9 cellular contexts compared by ENCODE assay signal in genomic region chr13:66665991-66666390, GRCh38.
DNase-seq lines count a peak whose midpoint lies in the region; ATAC-seq, FAIRE-seq and TF ChIP-seq lines count a peak whose summit lies in the region.
"Had no signal": no experiment of that assay in that cellular context is flagged by ENCODE, and none has a peak within 500 bp of the region (broad histone marks: within the 10 kb centered on the region; RNA-seq: fewer than 3 reads in every experiment).

No MANE protein-coding gene starts in this region.

- TF ChIP-seq POLR2A in endothelial cell of umbilical vein (IDR thresholded peaks at IDR 0.05; ENCODE audit: low read depth, low read length) = no peak
- no peak for TF ChIP-seq POLR2A in prostate gland (IDR thresholded peaks at IDR 0.05)

- WGBS in prostate gland = 39% methylated on average over 5 of the region's 5 CpGs

- dilution Hi-C loops in endothelial cell of umbilical vein (cut with MboI; ENCODE audit: extremely low pct_ligation_motif_present, low sequenced_read_pairs) = no loop called here

- no peak overlapping the region for H3K4me3 Mint-ChIP-seq in activated CD4-positive, alpha-beta T cell treated with anti-CD3 and anti-CD28 coated beads for 36 hours
- no peak overlapping the region for H3K4me3 Mint-ChIP-seq in activated CD4-positive, alpha-beta T cell treated with anti-CD3 and anti-CD28 coated beads, Interleukin-2, amount 10 ng/mL, durations not matched to agents 7 days and 5 days

- no peak for ATAC-seq in activated naive CD4-positive, alpha-beta T cell treated with anti-CD3 and anti-CD28 coated beads, Interleukin-2, amount 50 U/mL, for 72 hours
- ATAC-seq in activated CD4-positive, alpha-beta T cell treated with anti-CD3 and anti-CD28 coated beads for 36 hours = no peak

- no peak overlapping the region for H3K4me2 ChIP-seq in endothelial cell of umbilical vein (ENCODE audit: insufficient read depth, low read length)

- H4K20me1 ChIP-seq in endothelial cell of umbilical vein (replicated peaks; ENCODE audit: control insufficient read depth, extremely low read depth, insufficient read depth, low read length) = no peaks in the 10 kb centered on the region

- H3K4me1 ChIP-seq in endothelial cell of umbilical vein (ENCODE audit: control insufficient read depth, extremely low read depth, insufficient read depth, low read length) (peaks cover 2% of the 10 kb centered on the region), prostate gland (replicated peaks) (no peaks in the 10 kb centered on the region)

- DNase-seq in H4 (ENCODE audit: low spot score) (peak; percentile 82), NCI-H748 (lab: John Stamatoyannopoulos, UW; ENCODE audit: unreplicated experiment) (peak; percentile 88), endothelial cell of umbilical vein (ENCODE audit: low read depth, low spot score) (peak; percentile 14), prostate gland (ENCODE audit: low spot score) (peak; percentile 6)
- DNase-seq in activated naive CD4-positive, alpha-beta T cell treated with anti-CD3 and anti-CD28 coated beads, Interleukin-2, amount 50 U/mL, for 72 hours (ENCODE audit: low spot score in 2 of 2) = no peak
- DNase-seq in NK-92 treated with Interleukin-12 subunit alpha and Interleukin-12 subunit beta, amount 100 ng/mL, for 24 hours (lab: John Stamatoyannopoulos, UW) = no peak
- no peak for DNase-seq in activated CD4-positive, alpha-beta T cell treated with anti-CD3 and anti-CD28 coated beads for 36 hours
- DNase-seq in activated CD4-positive, alpha-beta T cell treated with anti-CD3 and anti-CD28 coated beads, Interleukin-2, amount 10 ng/mL, durations not matched to agents 7 days and 5 days = no peak

- no peaks in the 10 kb centered on the region for H3K27me3 Mint-ChIP-seq in activated CD4-positive, alpha-beta T cell treated with anti-CD3 and anti-CD28 coated beads for 36 hours
- H3K27me3 Mint-ChIP-seq in activated CD4-positive, alpha-beta T cell treated with anti-CD3 and anti-CD28 coated beads, Interleukin-2, amount 10 ng/mL, durations not matched to agents 7 days and 5 days = no peaks in the 10 kb centered on the region

- intact Hi-C loops in endothelial cell of umbilical vein (cut with micrococcal nuclease) (no loop called here), prostate gland (cut with DNase I) (no loop called here)
- intact Hi-C loops in activated CD4-positive, alpha-beta T cell treated with anti-CD3 and anti-CD28 coated beads for 36 hours (cut with DNase I, micrococcal nuclease) = no loop called here

- H3K9ac ChIP-seq in endothelial cell of umbilical vein (replicated peaks; ENCODE audit: extremely low read depth, insufficient read depth, low read length) = no peak overlapping the region

- H3K27ac Mint-ChIP-seq in activated naive CD4-positive, alpha-beta T cell treated with anti-CD3 and anti-CD28 coated beads, Interleukin-2, amount 50 U/mL, for 72 hours = no peak overlapping the region
- no peak overlapping the region for H3K27ac Mint-ChIP-seq in activated CD4-positive, alpha-beta T cell treated with anti-CD3 and anti-CD28 coated beads for 36 hours
- no peak overlapping the region for H3K27ac Mint-ChIP-seq in activated CD4-positive, alpha-beta T cell treated with anti-CD3 and anti-CD28 coated beads, Interleukin-2, amount 10 ng/mL, durations not matched to agents 7 days and 5 days

- H3K9me3 ChIP-seq in endothelial cell of umbilical vein (replicated peaks; ENCODE audit: control insufficient read depth, insufficient read depth, low read length) (no peaks in the 10 kb centered on the region), prostate gland (no peaks in the 10 kb centered on the region)

- POLR2A ChIA-PET in endothelial cell of umbilical vein (lab: Charles Lee) = no interaction called here
- POLR2A ChIA-PET in activated CD4-positive, alpha-beta T cell treated with anti-CD3 and anti-CD28 coated beads for 36 hours (lab: Charles Lee) = no interaction called here
- POLR2A ChIA-PET in activated CD4-positive, alpha-beta T cell treated with anti-CD3 and anti-CD28 coated beads, Interleukin-2, amount 10 ng/mL, durations not matched to agents 7 days and 5 days (lab: Charles Lee) = no interaction called here

- no peak overlapping the region for H3K27ac ChIP-seq in endothelial cell of umbilical vein (ENCODE audit: insufficient read depth, low read depth, low read length)
- H3K27ac ChIP-seq in prostate gland = no peak overlapping the region

- no peak for TF ChIP-seq CTCF in endothelial cell of umbilical vein (IDR thresholded peaks at IDR 0.05; ENCODE audit: extremely low read depth in 1 of 2, insufficient read depth in 1 of 2, low read depth in 1 of 2, low read length in 2 of 2)
- no peak for TF ChIP-seq CTCF in prostate gland (IDR thresholded peaks at IDR 0.05)

- no peak overlapping the region for H3K4me3 ChIP-seq in endothelial cell of umbilical vein (replicated peaks in 1 of 3; ENCODE audit: insufficient read depth in 1 of 3, low read depth in 1 of 3, low read length in 3 of 3)
- H3K4me3 ChIP-seq in prostate gland = no peak overlapping the region

- CTCF ChIA-PET in endothelial cell of umbilical vein (lab: Charles Lee) = interaction anchor here (2.1 kb wide), 1 partner anchor 9 kb away, joined by 5 read pairs; no protein-coding TSS in a partner anchor
- CTCF ChIA-PET in activated CD4-positive, alpha-beta T cell treated with anti-CD3 and anti-CD28 coated beads for 36 hours (lab: Charles Lee) = no interaction called here
- CTCF ChIA-PET in activated CD4-positive, alpha-beta T cell treated with anti-CD3 and anti-CD28 coated beads, Interleukin-2, amount 10 ng/mL, durations not matched to agents 7 days and 5 days (lab: Charles Lee) = no interaction called here

- BruUV-seq in endothelial cell of umbilical vein (replicated peaks; lab: Mats Ljungman, UMichigan) = no TSS peak

- peak overlapping the region; percentile 38 for H2AFZ ChIP-seq in endothelial cell of umbilical vein (ENCODE audit: low read depth, low read length)

- peaks cover 0 to 5% of the 10 kb centered on the region in 2 donors for H3K9me3 Mint-ChIP-seq in activated naive CD4-positive, alpha-beta T cell treated with anti-CD3 and anti-CD28 coated beads, Interleukin-2, amount 50 U/mL, for 72 hours
- H3K9me3 Mint-ChIP-seq in activated CD4-positive, alpha-beta T cell treated with anti-CD3 and anti-CD28 coated beads for 36 hours (ENCODE audit: low read depth) = peaks cover under 1% of the 10 kb centered on the region
- H3K9me3 Mint-ChIP-seq in activated CD4-positive, alpha-beta T cell treated with anti-CD3 and anti-CD28 coated beads, Interleukin-2, amount 10 ng/mL, durations not matched to agents 7 days and 5 days = no peaks in the 10 kb centered on the region

- no peaks in the 10 kb centered on the region for H3K4me1 Mint-ChIP-seq in activated CD4-positive, alpha-beta T cell treated with anti-CD3 and anti-CD28 coated beads for 36 hours
- H3K4me1 Mint-ChIP-seq in activated CD4-positive, alpha-beta T cell treated with anti-CD3 and anti-CD28 coated beads, Interleukin-2, amount 10 ng/mL, durations not matched to agents 7 days and 5 days = no peaks in the 10 kb centered on the region

- no peaks in the 10 kb centered on the region for H3K79me2 ChIP-seq in endothelial cell of umbilical vein (ENCODE audit: control insufficient read depth, insufficient read depth, low read length)

- H3K36me3 Mint-ChIP-seq in activated naive CD4-positive, alpha-beta T cell treated with anti-CD3 and anti-CD28 coated beads, Interleukin-2, amount 50 U/mL, for 72 hours = no peaks in the 10 kb centered on the region
- no peaks in the 10 kb centered on the region for H3K36me3 Mint-ChIP-seq in activated CD4-positive, alpha-beta T cell treated with anti-CD3 and anti-CD28 coated beads for 36 hours (ENCODE audit: low read depth)
- no peaks in the 10 kb centered on the region for H3K36me3 Mint-ChIP-seq in activated CD4-positive, alpha-beta T cell treated with anti-CD3 and anti-CD28 coated beads, Interleukin-2, amount 10 ng/mL, durations not matched to agents 7 days and 5 days (ENCODE audit: low read depth)

- H3K9me1 ChIP-seq in endothelial cell of umbilical vein (replicated peaks; ENCODE audit: control insufficient read depth, extremely low read depth, insufficient read depth, low read length) = no peaks in the 10 kb centered on the region

- H3K36me3 ChIP-seq in endothelial cell of umbilical vein (ENCODE audit: control insufficient read depth in 2 of 2, extremely low read depth in 1 of 2, insufficient read depth in 2 of 2, low read length in 2 of 2) = no peaks in the 10 kb centered on the region
- H3K36me3 ChIP-seq in prostate gland = no peaks in the 10 kb centered on the region

- FAIRE-seq in endothelial cell of umbilical vein (lab: Jason Lieb, UNC) = no peak
- FAIRE-seq: colon had no signal

- H3K27me3 ChIP-seq in endothelial cell of umbilical vein (ENCODE audit: control insufficient read depth in 2 of 2, insufficient read depth in 2 of 2, low read length in 2 of 2) = no peaks in the 10 kb centered on the region
- H3K27me3 ChIP-seq in prostate gland (replicated peaks; ENCODE audit: insufficient read depth) = no peaks in the 10 kb centered on the region

TF ChIP-seq in endothelial cell of umbilical vein, 7 proteins besides CTCF, POLR2A, EP300 and RAD21:
- TF ChIP-seq POLR2AphosphoS5 (IDR thresholded peaks at IDR 0.05; ENCODE audit: insufficient read depth, low read depth, low read length) (no peak), GATA2 (IDR thresholded peaks at IDR 0.05; ENCODE audit: insufficient read depth, insufficient read length, low read depth, low read length) (no peak), MYC (IDR thresholded peaks at IDR 0.05; ENCODE audit: low read depth, low read length) (no peak), FOS (IDR thresholded peaks at IDR 0.05; ENCODE audit: borderline replicate concordance, insufficient read depth, low read length) (no peak), JUN (IDR thresholded peaks at IDR 0.05; ENCODE audit: borderline replicate concordance, insufficient read depth, insufficient read length, low read depth) (no peak), MAX (IDR thresholded peaks at IDR 0.05; ENCODE audit: insufficient read depth, insufficient read length) (no peak), EZH2 (IDR thresholded peaks at IDR 0.05; ENCODE audit: borderline replicate concordance, low read depth, low read length, severe bottlenecking) (no peak)

Comparison
In these comparisons a context has a peak if more than half of its experiments do, and no peak if none do; other contexts are left out.
1. DNase-seq: peak in H4 (single experiment), NCI-H748 (single experiment), endothelial cell of umbilical vein (single experiment) and prostate gland (single experiment); none in activated naive CD4-positive, alpha-beta T cell treated with anti-CD3 and anti-CD28 coated beads, Interleukin-2, amount 50 U/mL, for 72 hours (0 of 2), NK-92 treated with Interleukin-12 subunit alpha and Interleukin-12 subunit beta, amount 100 ng/mL, for 24 hours (single experiment), activated CD4-positive, alpha-beta T cell treated with anti-CD3 and anti-CD28 coated beads for 36 hours (single experiment) and activated CD4-positive, alpha-beta T cell treated with anti-CD3 and anti-CD28 coated beads, Interleukin-2, amount 10 ng/mL, durations not matched to agents 7 days and 5 days (single experiment).